Comparison of ENCODE assay signal across 2 cellular contexts in genomic region chr6:42243046-42243445, GRCh38.
A peak's percentile ranks its signal among the peaks of the same experiment; 100 is the strongest.
TF ChIP-seq lines count a peak whose summit lies in the region.

No MANE protein-coding gene starts in this region.

TF ChIP-seq in liver, 16 proteins besides CTCF, POLR2A, EP300 and RAD21:
- TF ChIP-seq HNF4G (IDR thresholded peaks at IDR 0.05) (no peak), NR2F2 (IDR thresholded peaks at IDR 0.05) (no peak), ZBTB33 (IDR thresholded peaks at IDR 0.05) (no peak), SP1 (IDR thresholded peaks at IDR 0.05) (peak; percentile 19)

TF ChIP-seq in HepG2, 621 proteins besides CTCF, POLR2A, EP300 and RAD21:
- no peak for TF ChIP-seq THAP11 (CRISPR knock-in tag; IDR thresholded peaks at IDR 0.05)
- no peak for TF ChIP-seq ZNF343 (CRISPR knock-in tag; IDR thresholded peaks at IDR 0.05)
- no peak for TF ChIP-seq ZNF446 (CRISPR knock-in tag; IDR thresholded peaks at IDR 0.05)
- no peak for TF ChIP-seq ZSCAN5A (CRISPR knock-in tag; IDR thresholded peaks at IDR 0.05; ENCODE audit: borderline replicate concordance)
- no peak for TF ChIP-seq PAF1 (CRISPR knock-in tag; IDR thresholded peaks at IDR 0.05)
- no peak for TF ChIP-seq PRDM15 (CRISPR knock-in tag; IDR thresholded peaks at IDR 0.05)
- no peak for TF ChIP-seq JUN (CRISPR knock-in tag; IDR thresholded peaks at IDR 0.05)
- TF ChIP-seq ZBTB7B (CRISPR knock-in tag; IDR thresholded peaks at IDR 0.05): no peak
- TF ChIP-seq GATAD2A (CRISPR knock-in tag; IDR thresholded peaks at IDR 0.05): no peak
- TF ChIP-seq IRF2 (CRISPR knock-in tag; IDR thresholded peaks at IDR 0.05): no peak
